31 cellular contexts compared by ENCODE assay signal in the genomic region with DNA sequence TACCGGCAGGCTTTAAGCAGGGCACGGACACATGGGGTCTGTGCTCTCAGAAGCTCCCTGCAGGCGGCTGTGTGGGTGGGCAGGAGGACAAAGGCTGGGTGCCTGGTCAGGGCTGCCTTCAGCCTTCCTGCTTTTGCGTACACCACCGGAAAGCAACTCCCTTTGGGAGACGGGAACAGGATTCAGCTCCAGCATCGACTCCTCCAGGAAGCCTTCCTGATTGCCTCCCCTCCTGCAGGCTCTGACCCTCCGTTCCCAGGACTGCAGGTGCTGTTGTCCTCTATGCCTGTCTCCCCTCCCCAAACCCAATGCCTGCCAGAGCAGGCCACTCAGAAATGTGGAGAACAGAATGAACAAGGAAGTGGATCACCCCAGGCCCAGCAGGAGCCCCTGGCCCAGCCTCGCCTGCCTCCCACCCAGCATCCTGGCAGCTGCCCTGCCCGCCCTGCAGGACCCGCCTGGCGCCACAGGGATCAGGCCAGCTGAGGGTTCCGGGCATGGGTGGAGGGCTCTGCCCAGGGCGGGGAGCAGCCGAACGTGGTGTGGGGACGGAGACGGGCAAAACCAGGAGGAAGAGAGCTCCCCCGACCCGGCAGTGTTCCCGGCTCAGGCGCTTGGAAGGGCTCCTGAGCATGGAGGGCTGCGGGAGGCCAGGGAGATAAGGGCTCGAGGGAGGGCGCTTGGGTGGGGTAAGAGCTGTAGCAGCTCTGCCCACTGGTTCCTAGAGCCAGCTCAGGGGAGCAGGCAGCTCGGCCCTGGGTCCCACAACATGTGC. TPM values are rescaled to one million over a fixed set of nuclear protein-coding genes. Genes with fewer than 3 reads are reported as not detected.
"Had no signal": no experiment of that assay in that cellular context is flagged by ENCODE, and none has a peak within 500 bp of the region (broad histone marks: within the 10 kb centered on the region; RNA-seq: fewer than 3 reads in every experiment).

No MANE protein-coding gene starts in this region.

- H3K36me3 ChIP-seq: gastroesophageal sphincter, pancreas, prostate gland, sigmoid colon, stomach, tibial nerve had no signal

- H3K9me3 ChIP-seq: body of pancreas, gastroesophageal sphincter, pancreas, prostate gland, sigmoid colon, stomach, tibial nerve had no signal

- H3K27me3 ChIP-seq: body of pancreas, gastroesophageal sphincter, pancreas, sigmoid colon, tibial nerve had no signal

- H3K4me3 Mint-ChIP-seq: activated CD8-positive, alpha-beta T cell treated with anti-CD3 and anti-CD28 coated beads for 36 hours; activated T-cell treated with anti-CD3 and anti-CD28 coated beads, Interleukin-2, amount 50 U/mL, for 4 hours; activated T-helper 17 cell treated with anti-CD3 and anti-CD28 coated beads, Interleukin-2, amount 50 U/mL, for 72 hours; effector memory CD8-positive, alpha-beta T cell; mesothelial cell of epicardium; naive B cell; nephron progenitor cell; stimulated activated effector memory CD8-positive, alpha-beta T cell treated with anti-CD3 and anti-CD28 coated beads, Interleukin-12 subunit alpha, Interleukin-12 subunit beta, amount 100 ng/mL, for 72 hours; T-helper 17 cell had no signal

- H3K4me3 ChIP-seq: body of pancreas, gastroesophageal sphincter, pancreas, prostate gland, sigmoid colon, tibial nerve had no signal

- H3K9me3 Mint-ChIP-seq: activated CD8-positive, alpha-beta T cell treated with anti-CD3 and anti-CD28 coated beads for 36 hours; activated naive CD4-positive, alpha-beta T cell treated with anti-CD3 and anti-CD28 coated beads, Interleukin-2, amount 50 U/mL, for 72 hours; activated T-cell treated with anti-CD3 and anti-CD28 coated beads, Interleukin-2, amount 50 U/mL, for 4 hours; activated T-helper 17 cell treated with anti-CD3 and anti-CD28 coated beads, Interleukin-2, amount 50 U/mL, for 72 hours; effector memory CD8-positive, alpha-beta T cell; mesothelial cell of epicardium; naive B cell; nephron progenitor cell; stimulated activated effector memory CD8-positive, alpha-beta T cell treated with anti-CD3 and anti-CD28 coated beads, Interleukin-12 subunit alpha, Interleukin-12 subunit beta, amount 100 ng/mL, for 72 hours had no signal

- DNase-seq: activated CD4-positive, alpha-beta T cell treated with anti-CD3 and anti-CD28 coated beads for 1 hour; activated CD4-positive, alpha-beta T cell treated with anti-CD3 and anti-CD28 coated beads, Interleukin-2, amount 50 U/mL, for 1 hour; activated CD8-positive, alpha-beta T cell treated with anti-CD3 and anti-CD28 coated beads for 36 hours; activated gamma-delta T cell treated with Interleukin-2 at 50 U/mL for 16 hours; activated T-cell treated with anti-CD3 and anti-CD28 coated beads, Interleukin-2, amount 50 U/mL, for 4 hours; body of pancreas; cerebellar nuclear complex; cortex of kidney; effector memory CD8-positive, alpha-beta T cell; head of caudate nucleus; hippocampal formation; left cardiac atrium; mammary epithelial cell; naive B cell; nephron progenitor cell; pancreas; retina; sigmoid colon; small intestine; stimulated activated CD4-positive, alpha-beta T cell treated with anti-CD3 and anti-CD28 coated beads, Interleukin-4, amount 100 ng/mL, for 24 hours; stomach; T-helper 17 cell; T1000 had no signal

- H3K27ac Mint-ChIP-seq: activated CD8-positive, alpha-beta T cell treated with anti-CD3 and anti-CD28 coated beads for 36 hours; activated naive CD4-positive, alpha-beta T cell treated with anti-CD3 and anti-CD28 coated beads, Interleukin-2, amount 50 U/mL, for 72 hours; activated T-helper 17 cell treated with anti-CD3 and anti-CD28 coated beads, Interleukin-2, amount 50 U/mL, for 72 hours; effector memory CD8-positive, alpha-beta T cell; mesothelial cell of epicardium; nephron progenitor cell; stimulated activated effector memory CD8-positive, alpha-beta T cell treated with anti-CD3 and anti-CD28 coated beads, Interleukin-12 subunit alpha, Interleukin-12 subunit beta, amount 100 ng/mL, for 72 hours; T-helper 17 cell had no signal

- H3K27ac ChIP-seq: body of pancreas, pancreas had no signal

- ATAC-seq: activated CD8-positive, alpha-beta T cell treated with anti-CD3 and anti-CD28 coated beads for 36 hours; activated naive CD4-positive, alpha-beta T cell treated with anti-CD3 and anti-CD28 coated beads, Interleukin-2, amount 50 U/mL, for 72 hours; activated T-cell treated with anti-CD3 and anti-CD28 coated beads, Interleukin-2, amount 50 U/mL, for 4 hours; activated T-helper 17 cell treated with anti-CD3 and anti-CD28 coated beads, Interleukin-2, amount 50 U/mL, for 72 hours; body of pancreas; effector memory CD8-positive, alpha-beta T cell; gastroesophageal sphincter; pancreas; stimulated activated effector memory CD8-positive, alpha-beta T cell treated with anti-CD3 and anti-CD28 coated beads, Interleukin-12 subunit alpha, Interleukin-12 subunit beta, amount 100 ng/mL, for 72 hours; T-helper 17 cell had no signal

- H3K36me3 Mint-ChIP-seq: activated naive CD4-positive, alpha-beta T cell treated with anti-CD3 and anti-CD28 coated beads, Interleukin-2, amount 50 U/mL, for 72 hours; mesothelial cell of epicardium; naive B cell; stimulated activated effector memory CD8-positive, alpha-beta T cell treated with anti-CD3 and anti-CD28 coated beads, Interleukin-12 subunit alpha, Interleukin-12 subunit beta, amount 100 ng/mL, for 72 hours had no signal

- H3K4me1 ChIP-seq: prostate gland had no signal

- H3K4me1 Mint-ChIP-seq: activated T-helper 17 cell treated with anti-CD3 and anti-CD28 coated beads, Interleukin-2, amount 50 U/mL, for 72 hours had no signal

RNA-seq across cellular contexts. Expression of gene ELN, which starts 6.2 kb away (rescaled TPM):
- total RNA-seq: activated CD8-positive, alpha-beta T cell treated with anti-CD3 and anti-CD28 coated beads for 36 hours; activated naive CD4-positive, alpha-beta T cell treated with anti-CD3 and anti-CD28 coated beads, Interleukin-2, amount 50 U/mL, for 72 hours; activated T-helper 17 cell treated with anti-CD3 and anti-CD28 coated beads, Interleukin-2, amount 50 U/mL, for 72 hours; T-helper 17 cell had no signal
- polyA plus RNA-seq: keratinocyte, mammary epithelial cell had no signal
